In the genomic region with DNA sequence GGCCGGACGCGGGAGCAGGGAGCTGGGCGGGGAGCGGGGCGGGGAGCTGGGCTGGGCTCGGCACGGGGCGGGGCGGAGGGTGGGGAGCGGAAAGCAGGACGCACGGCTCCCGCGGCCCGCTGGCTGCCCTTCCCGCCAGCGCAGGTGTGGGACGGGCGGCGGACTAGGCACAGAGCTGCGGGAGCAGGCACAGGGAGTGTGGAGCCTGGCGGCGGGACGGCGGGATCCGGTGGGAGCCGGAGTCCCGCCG, we compare ENCODE assay signal across 8 cellular contexts. TPM values are rescaled to one million over a fixed set of nuclear protein-coding genes. Genes with fewer than 3 reads are reported as not detected.
DNase-seq lines count a peak whose midpoint lies in the region; ATAC-seq and TF ChIP-seq lines count a peak whose summit lies in the region.

A gene (plus strand): TSS at position 125 of the 250 bp plus-strand sequence. CDS start 163 bp downstream, outside the sequence.

- peak within 1 kb of the TSS; percentile 69 for H3K9ac ChIP-seq in muscle layer of colon (ENCODE audit: low read length)

- H3K27me3 Mint-ChIP-seq in activated CD8-positive, alpha-beta memory T cell treated with anti-CD3 and anti-CD28 coated beads, Interleukin-2, amount 10 ng/mL, durations not matched to agents 7 days and 5 days, result peaks cover 3% of the 10 kb centered on the region

- intact Hi-C loops in posterior cingulate gyrus (cut with DNase I), result loop anchor here (5.0 kb wide), 1 partner anchor 34 kb away; no protein-coding TSS in a partner anchor

- peaks cover 12% of the 10 kb centered on the region for H3K4me1 ChIP-seq in muscle layer of colon (ENCODE audit: insufficient read depth, low read length)

- CTCF ChIA-PET in activated CD8-positive, alpha-beta memory T cell treated with anti-CD3 and anti-CD28 coated beads, Interleukin-2, amount 10 ng/mL, durations not matched to agents 7 days and 5 days (lab: Charles Lee), result interaction anchor here (1.2 to 3.3 kb wide), 6 partner anchors 14 to 248 kb away, joined by 4 to 15 read pairs (median 6); no protein-coding TSS in a partner anchor

- TF ChIP-seq CTCF in coronary artery (IDR thresholded peaks at IDR 0.05), result no peak

- H3K36me3 Mint-ChIP-seq in activated CD8-positive, alpha-beta memory T cell treated with anti-CD3 and anti-CD28 coated beads, Interleukin-2, amount 10 ng/mL, durations not matched to agents 7 days and 5 days, result no peaks in the 10 kb centered on the region

- H3K27ac Mint-ChIP-seq in activated CD8-positive, alpha-beta memory T cell treated with anti-CD3 and anti-CD28 coated beads, Interleukin-2, amount 10 ng/mL, durations not matched to agents 7 days and 5 days, result peak within 1 kb of the TSS; percentile 76

- peak within 1 kb of the TSS; percentile 87 for H3K4me3 Mint-ChIP-seq in activated CD8-positive, alpha-beta memory T cell treated with anti-CD3 and anti-CD28 coated beads, Interleukin-2, amount 10 ng/mL, durations not matched to agents 7 days and 5 days

- H3K36me3 ChIP-seq in muscle layer of colon (ENCODE audit: insufficient read depth, low read length), result no peaks in the 10 kb centered on the region

- H3K9me3 Mint-ChIP-seq in activated CD8-positive, alpha-beta memory T cell treated with anti-CD3 and anti-CD28 coated beads, Interleukin-2, amount 10 ng/mL, durations not matched to agents 7 days and 5 days (ENCODE audit: low read depth), result no peaks in the 10 kb centered on the region

- ATAC-seq in activated CD8-positive, alpha-beta memory T cell treated with anti-CD3 and anti-CD28 coated beads, Interleukin-2, amount 10 ng/mL, durations not matched to agents 7 days and 5 days, result no peak
- no peak for ATAC-seq in HG03039 (IDR thresholded peaks at IDR 0.05; ENCODE audit: unreplicated experiment)

- DNase-seq in activated CD8-positive, alpha-beta memory T cell treated with anti-CD3 and anti-CD28 coated beads, Interleukin-2, amount 10 ng/mL, durations not matched to agents 7 days and 5 days, result no peak
- no peak for DNase-seq in activated CD8-positive, alpha-beta memory T cell treated with anti-CD3 and anti-CD28 coated beads, Interleukin-2, amount 50 U/mL, for 4 hours
- no peak for DNase-seq in Jurkat, Clone E6-1 (ENCODE audit: low read depth, low spot score)
- DNase-seq in coronary artery (ENCODE audit: low spot score) (no peak), NOMO-1 treated with DMSO at 0.1 percent for 48 hours (lab: John Stamatoyannopoulos, UW; ENCODE audit: unreplicated experiment) (no peak), posterior cingulate gyrus (no peak)

- H3K27ac ChIP-seq in coronary artery (peak within 1 kb of the TSS; percentile 95 to 97), muscle layer of colon (ENCODE audit: low read depth, low read length) (peak within 1 kb of the TSS; percentile 88)

- no peaks in the 10 kb centered on the region for H3K9me3 ChIP-seq in muscle layer of colon (ENCODE audit: low read length)

- H3K27me3 ChIP-seq in muscle layer of colon (ENCODE audit: control insufficient read depth in 1 of 2, insufficient read depth in 2 of 2, low read length in 2 of 2), result no peaks in the 10 kb centered on the region

- peak within 1 kb of the TSS; percentile 60 for H3K4me3 ChIP-seq in Jurkat, Clone E6-1 (ENCODE audit: low read length)
- peak within 1 kb of the TSS; percentile 89 for H3K4me3 ChIP-seq in coronary artery
- peak within 1 kb of the TSS; percentile 64 to 91 for H3K4me3 ChIP-seq in muscle layer of colon (ENCODE audit: low read depth in 1 of 2, low read length in 2 of 2)

- peaks cover 22% of the 10 kb centered on the region for H3K4me1 Mint-ChIP-seq in activated CD8-positive, alpha-beta memory T cell treated with anti-CD3 and anti-CD28 coated beads, Interleukin-2, amount 10 ng/mL, durations not matched to agents 7 days and 5 days

RNA-seq across cellular contexts. Expression of the gene that starts here (rescaled TPM):
- 10 to 100 TPM; 14.1 to 19.1 TPM for total RNA-seq in activated CD8-positive, alpha-beta memory T cell treated with anti-CD3 and anti-CD28 coated beads, Interleukin-2, amount 10 ng/mL, durations not matched to agents 7 days and 5 days
- polyA plus RNA-seq in Jurkat, Clone E6-1 (2012; ENCODE audit: insufficient read depth, insufficient read length), result 29.6 TPM
